6 cellular contexts compared by ENCODE assay signal in genomic region chr21:6120863-6121262, GRCh38.
A peak's percentile ranks its signal among the peaks of the same experiment; 100 is the strongest.
DNase-seq lines count a peak whose midpoint lies in the region; ATAC-seq and TF ChIP-seq lines count a peak whose summit lies in the region.
"Not testable (repeated sequence)": the region's sequence is repeated elsewhere in the genome, so short reads cannot be mapped to it uniquely, and the experiment has no call there.

No MANE protein-coding gene starts in this region.

- not testable (repeated sequence) for H3K27ac ChIP-seq in left lung; naive thymus-derived CD4-positive, alpha-beta T cell (ENCODE audit: low read depth, low read length); psoas muscle

- CTCF ChIA-PET in naive thymus-derived CD4-positive, alpha-beta T cell (lab: Charles Lee): not testable (repeated sequence)

- not testable (repeated sequence) for H3K4me1 Mint-ChIP-seq in naive thymus-derived CD4-positive, alpha-beta T cell; stimulated activated naive CD8-positive, alpha-beta T cell treated with anti-CD3 and anti-CD28 coated beads, Interleukin-15, amount 100 ng/mL, for 72 hours

- ATAC-seq in Right ventricle myocardium superior (ENCODE audit: poor library complexity) (peak; percentile 15), left lung (peak; percentile 3), psoas muscle (peak; percentile 4 to 28 (median 20))
- peak; percentile 3 for ATAC-seq in naive thymus-derived CD4-positive, alpha-beta T cell
- peak; percentile 26 for ATAC-seq in stimulated activated naive CD8-positive, alpha-beta T cell treated with anti-CD3 and anti-CD28 coated beads, Interleukin-15, amount 100 ng/mL, for 72 hours

- intact Hi-C loops in Right ventricle myocardium superior (cut with DNase I); left lung (cut with DNase I); naive thymus-derived CD4-positive, alpha-beta T cell (cut with micrococcal nuclease); psoas muscle (cut with DNase I): not testable (repeated sequence)

- H3K27me3 Mint-ChIP-seq in naive thymus-derived CD4-positive, alpha-beta T cell; stimulated activated naive CD8-positive, alpha-beta T cell treated with anti-CD3 and anti-CD28 coated beads, Interleukin-15, amount 100 ng/mL, for 72 hours: not testable (repeated sequence)

- H3K36me3 ChIP-seq in left lung; naive thymus-derived CD4-positive, alpha-beta T cell (ENCODE audit: control insufficient read depth in 2 of 3, insufficient read depth in 3 of 3, low read length in 3 of 3); psoas muscle (ENCODE audit: insufficient read depth in 1 of 2, low read depth in 1 of 2): not testable (repeated sequence)

- DNase-seq in Right ventricle myocardium superior; left lung; stimulated activated naive CD8-positive, alpha-beta T cell treated with anti-CD3 and anti-CD28 coated beads, Interleukin-15, amount 100 ng/mL, for 72 hours: not testable (repeated sequence)
- DNase-seq in mesenteric fat pad (ENCODE audit: low spot score) (peak; percentile 14), psoas muscle (peak in 1 of 2 donors; percentile 26)
- peak in 1 of 9 donors; percentile 5 for DNase-seq in naive thymus-derived CD4-positive, alpha-beta T cell

- not testable (repeated sequence) for H3K9me3 Mint-ChIP-seq in naive thymus-derived CD4-positive, alpha-beta T cell; stimulated activated naive CD8-positive, alpha-beta T cell treated with anti-CD3 and anti-CD28 coated beads, Interleukin-15, amount 100 ng/mL, for 72 hours

- H3K4me3 Mint-ChIP-seq in naive thymus-derived CD4-positive, alpha-beta T cell; stimulated activated naive CD8-positive, alpha-beta T cell treated with anti-CD3 and anti-CD28 coated beads, Interleukin-15, amount 100 ng/mL, for 72 hours: not testable (repeated sequence)

- TF ChIP-seq CTCF in left lung (IDR thresholded peaks at IDR 0.05); psoas muscle (IDR thresholded peaks at IDR 0.05): not testable (repeated sequence)

- WGBS in psoas muscle, 3 donors: 66 to 67% methylated on average over 9 to 14 of the region's 28 CpGs; no CpG with 5 or more reads in 1 of the 3 donors

- POLR2A ChIA-PET in naive thymus-derived CD4-positive, alpha-beta T cell (lab: Charles Lee): not testable (repeated sequence)

- not testable (repeated sequence) for H3K4me1 ChIP-seq in left lung; naive thymus-derived CD4-positive, alpha-beta T cell (ENCODE audit: control insufficient read depth in 2 of 2, insufficient read depth in 2 of 2, low read length in 2 of 2); psoas muscle

- H3K9me3 ChIP-seq in left lung; naive thymus-derived CD4-positive, alpha-beta T cell (ENCODE audit: control insufficient read depth in 2 of 3, low read length in 3 of 3); psoas muscle: not testable (repeated sequence)

- H3K4me3 ChIP-seq in left lung; naive thymus-derived CD4-positive, alpha-beta T cell (ENCODE audit: low read length); psoas muscle: not testable (repeated sequence)

- H3K36me3 Mint-ChIP-seq in naive thymus-derived CD4-positive, alpha-beta T cell: not testable (repeated sequence)

- not testable (repeated sequence) for H3K27me3 ChIP-seq in left lung; naive thymus-derived CD4-positive, alpha-beta T cell (ENCODE audit: control insufficient read depth in 2 of 2, insufficient read depth in 2 of 2, low read length in 2 of 2); psoas muscle (ENCODE audit: insufficient read depth in 3 of 3, low read length in 2 of 3)

- H3K27ac Mint-ChIP-seq in naive thymus-derived CD4-positive, alpha-beta T cell; stimulated activated naive CD8-positive, alpha-beta T cell treated with anti-CD3 and anti-CD28 coated beads, Interleukin-15, amount 100 ng/mL, for 72 hours: not testable (repeated sequence)
